In genomic region chr1:184843732-184844495, GRCh38 we compare ENCODE assay signal across 1 cellular context.
A peak's percentile ranks its signal among the peaks of the same experiment; 100 is the strongest.
TF ChIP-seq lines count a peak whose summit lies in the region.

No MANE protein-coding gene starts in this region.

TF ChIP-seq in K562, 482 proteins besides CTCF, POLR2A, EP300 and RAD21 (continued from another document):
- TF ChIP-seq TFE3 (CRISPR knock-in tag; IDR thresholded peaks at IDR 0.05), result peak; percentile 95
- peak in 1 of 2 experiments; percentile 30; a peak in 1 of 4 replicates for TF ChIP-seq FOXA3 (CRISPR knock-in tag; conservative IDR thresholded peaks at IDR 0.05 in 1 of 2, IDR thresholded peaks at IDR 0.05 in 1 of 2)
- peak; percentile 55; the same call in 1 of the 2 replicates for TF ChIP-seq ZBTB12 (CRISPR knock-in tag; IDR thresholded peaks at IDR 0.05)
- no peak for TF ChIP-seq PTRF (tag; IDR thresholded peaks at IDR 0.05)
- no peak for TF ChIP-seq ELK3 (CRISPR knock-in tag; IDR thresholded peaks at IDR 0.05)
- no peak for TF ChIP-seq ZBTB8A (IDR thresholded peaks at IDR 0.05; ENCODE audit: partially characterized antibody)
- TF ChIP-seq NCOR1 (IDR thresholded peaks at IDR 0.05), result no peak
- no peak for TF ChIP-seq ADNP (tag; IDR thresholded peaks at IDR 0.05)
- no peak for TF ChIP-seq MEF2A (IDR thresholded peaks at IDR 0.05; ENCODE audit: control insufficient read depth, low read depth, low read length)
- no peak for TF ChIP-seq SMAD1 (IDR thresholded peaks at IDR 0.05; ENCODE audit: low read depth, low read length, partially characterized antibody)
- TF ChIP-seq RAD51 (IDR thresholded peaks at IDR 0.05; ENCODE audit: borderline replicate concordance, low read depth), result peak; percentile 77; the same call in 1 of the 2 replicates
- TF ChIP-seq SOX6 (IDR thresholded peaks at IDR 0.05), result 0 out of 2 replicates have a peak, but pooled peaks have one; percentile 14
- TF ChIP-seq CBFA2T2 (conservative IDR thresholded peaks at IDR 0.05), result peak; percentile 25; the same call in 1 of the 2 replicates
- no peak for TF ChIP-seq CBX5 (IDR thresholded peaks at IDR 0.05; ENCODE audit: borderline replicate concordance, low read depth)
- TF ChIP-seq RBFOX2 (IDR thresholded peaks at IDR 0.05; ENCODE audit: low read depth, low read length), result no peak
- peak; percentile 72; the same call in 1 of the 2 replicates for TF ChIP-seq TOE1 (IDR thresholded peaks at IDR 0.05; ENCODE audit: borderline replicate concordance)
- TF ChIP-seq TOE1 (CRISPR knock-in tag; IDR thresholded peaks at IDR 0.05; ENCODE audit: borderline replicate concordance, low read depth), result no peak
- no peak for TF ChIP-seq ZMIZ1 (IDR thresholded peaks at IDR 0.05; ENCODE audit: low read depth in 2 of 2, low read length in 2 of 2)
- TF ChIP-seq CREM (IDR thresholded peaks at IDR 0.05; ENCODE audit: low read depth), result peak; percentile 54
- no peak for TF ChIP-seq HDGF (IDR thresholded peaks at IDR 0.05)
- no peak for TF ChIP-seq RBM15 (IDR thresholded peaks at IDR 0.05; ENCODE audit: insufficient read depth, low read length)
- TF ChIP-seq USF2 (CRISPR knock-in tag; IDR thresholded peaks at IDR 0.05), result peak; percentile 86
- TF ChIP-seq LEF1 (IDR thresholded peaks at IDR 0.05), result no peak
- TF ChIP-seq ETS1 (conservative IDR thresholded peaks at IDR 0.05; ENCODE audit: control insufficient read depth, low read depth, low read length), result no peak
- TF ChIP-seq KDM1A (IDR thresholded peaks at IDR 0.05), result 0 out of 4 replicates have a peak, but pooled peaks of 1 of the 2 experiments have one; percentile 12
- no peak for TF ChIP-seq TCF7L2 (IDR thresholded peaks at IDR 0.05; ENCODE audit: low read depth, low read length)
- peak; percentile 22; the same call in 1 of the 2 replicates for TF ChIP-seq CBFA2T3 (IDR thresholded peaks at IDR 0.05)
- no peak for TF ChIP-seq U2AF2 (optimal IDR thresholded peaks at IDR 0.05; ENCODE audit: low read depth, low read length)
- no peak for TF ChIP-seq E2F5 (CRISPR knock-in tag; IDR thresholded peaks at IDR 0.05)
- no peak for TF ChIP-seq ZNF12 (CRISPR knock-in tag; IDR thresholded peaks at IDR 0.05)
